ENCODE assay signal across 9 cellular contexts in the genomic region with DNA sequence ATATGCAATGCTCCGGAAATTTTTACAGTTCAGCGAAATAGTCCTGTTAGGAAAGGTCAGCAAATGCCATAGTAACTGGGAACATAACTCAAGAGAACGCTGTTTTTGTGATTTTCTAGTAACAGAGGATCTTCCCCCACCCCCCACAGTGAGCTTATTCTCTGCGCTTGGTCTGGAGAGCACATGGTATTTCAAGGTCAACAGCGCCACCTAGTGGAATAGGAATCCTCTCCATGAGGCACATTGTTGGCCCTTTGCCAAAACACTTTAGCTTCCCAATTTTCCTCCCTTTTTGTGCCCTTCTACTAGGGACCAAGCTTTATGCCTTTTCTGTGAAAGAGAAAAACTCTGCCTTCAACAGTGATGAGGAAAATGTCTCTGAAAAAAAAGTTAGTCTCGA. TPM values are rescaled to one million over a fixed set of nuclear protein-coding genes. Genes with fewer than 3 reads are reported as not detected.
A peak's percentile ranks its signal among the peaks of the same experiment; 100 is the strongest.
DNase-seq lines count a peak whose midpoint lies in the region; ATAC-seq and TF ChIP-seq lines count a peak whose summit lies in the region.
"Had no signal": no experiment of that assay in that cellular context is flagged by ENCODE, and none has a peak within 500 bp of the region (broad histone marks: within the 10 kb centered on the region; RNA-seq: fewer than 3 reads in every experiment).

No MANE protein-coding gene starts in this region.

- DNase-seq in DMS 273 (lab: John Stamatoyannopoulos, UW; ENCODE audit: unreplicated experiment) (peak; percentile 90), HAP-1 (ENCODE audit: low spot score in 2 of 2) (peak; percentile 55 to 84), NCI-H345 treated with DMSO at 0.1 percent for 48 hours (lab: John Stamatoyannopoulos, UW; ENCODE audit: unreplicated experiment) (peak; percentile 19), right lobe of liver (peak in 1 of 3 donors; percentile 58)
- peak; percentile 29 for DNase-seq in activated naive CD8-positive, alpha-beta T cell treated with anti-CD3 and anti-CD28 coated beads, Interleukin-2, amount 50 U/mL, for 24 hours

- H3K4me3 ChIP-seq in HAP-1 (no peak overlapping the region), right lobe of liver (no peak overlapping the region)
- H3K4me3 ChIP-seq: skin epidermis had no signal

- H3K27me3 ChIP-seq in HAP-1 (ENCODE audit: low read depth) (no peaks in the 10 kb centered on the region), right lobe of liver (no peaks in the 10 kb centered on the region)

- peaks cover 6% of the 10 kb centered on the region for H3K9me3 Mint-ChIP-seq in activated naive CD8-positive, alpha-beta T cell treated with anti-CD3 and anti-CD28 coated beads, Interleukin-2, amount 50 U/mL, for 24 hours

- H3K4me1 Mint-ChIP-seq in activated naive CD8-positive, alpha-beta T cell treated with anti-CD3 and anti-CD28 coated beads, Interleukin-2, amount 50 U/mL, for 24 hours = no peaks in the 10 kb centered on the region

- H3K4me1 ChIP-seq in HAP-1 (no peaks in the 10 kb centered on the region), right lobe of liver (no peaks in the 10 kb centered on the region)

- no peak overlapping the region for H3K4me3 Mint-ChIP-seq in activated naive CD8-positive, alpha-beta T cell treated with anti-CD3 and anti-CD28 coated beads, Interleukin-2, amount 50 U/mL, for 24 hours

- no peak overlapping the region for H3K27ac Mint-ChIP-seq in activated naive CD8-positive, alpha-beta T cell treated with anti-CD3 and anti-CD28 coated beads, Interleukin-2, amount 50 U/mL, for 24 hours

- H3K27ac ChIP-seq in right lobe of liver = no peak overlapping the region
- H3K27ac ChIP-seq: skin epidermis had no signal

- peak; percentile 52 to 71 (median 65) for TF ChIP-seq CTCF in right lobe of liver (IDR thresholded peaks at IDR 0.05)

- no peaks in the 10 kb centered on the region for H3K36me3 Mint-ChIP-seq in activated naive CD8-positive, alpha-beta T cell treated with anti-CD3 and anti-CD28 coated beads, Interleukin-2, amount 50 U/mL, for 24 hours (ENCODE audit: low read depth)

- no peaks in the 10 kb centered on the region for H3K27me3 Mint-ChIP-seq in activated naive CD8-positive, alpha-beta T cell treated with anti-CD3 and anti-CD28 coated beads, Interleukin-2, amount 50 U/mL, for 24 hours

- in situ Hi-C loops in HAP-1 (cut with MboI; ENCODE audit: low sequenced_read_pairs) = no loop called here

- H3K9me3 ChIP-seq in HAP-1 = no peaks in the 10 kb centered on the region
- H3K9me3 ChIP-seq in right lobe of liver = no peaks in the 10 kb centered on the region

- TF ChIP-seq POLR2A in right lobe of liver (IDR thresholded peaks at IDR 0.05) = no peak

- intact Hi-C loops in right lobe of liver (cut with DNase I) = no loop called here

- H3K36me3 ChIP-seq in HAP-1 (replicated peaks) (no peaks in the 10 kb centered on the region), right lobe of liver (no peaks in the 10 kb centered on the region)

- ATAC-seq in activated naive CD8-positive, alpha-beta T cell treated with anti-CD3 and anti-CD28 coated beads, Interleukin-2, amount 50 U/mL, for 24 hours = no peak
- ATAC-seq in right lobe of liver (peak; percentile 48 to 70 (median 64)), GM18520 (IDR thresholded peaks at IDR 0.05; ENCODE audit: unreplicated experiment) (no peak), GM18858 (IDR thresholded peaks at IDR 0.05; ENCODE audit: unreplicated experiment) (no peak), HG02763 (IDR thresholded peaks at IDR 0.05; ENCODE audit: unreplicated experiment) (no peak)

- WGBS in right lobe of liver (ENCODE audit: insufficient coverage, low coverage, low lambda C conversion rate, missing lambda C conversion rate) = 34% methylated on average over 6 of the region's 6 CpGs

RNA-seq across cellular contexts. Expression of a gene that starts 13.2 kb away (rescaled TPM):
- total RNA-seq in right lobe of liver = not detected

RNA-seq across cellular contexts. Expression of a gene that starts 37.1 kb away (rescaled TPM):
- not detected for total RNA-seq in right lobe of liver

RNA-seq across cellular contexts. Expression of a gene that starts 43.4 kb away (rescaled TPM):
- not detected for total RNA-seq in right lobe of liver

Comparison
In these comparisons a context has a peak if more than half of its experiments do, and no peak if none do; other contexts are left out.
1. ATAC-seq: peak in right lobe of liver (4 of 4); none in activated naive CD8-positive, alpha-beta T cell treated with anti-CD3 and anti-CD28 coated beads, Interleukin-2, amount 50 U/mL, for 24 hours (single experiment), GM18520 (single experiment), GM18858 (single experiment) and HG02763 (single experiment).